In the genomic region with DNA sequence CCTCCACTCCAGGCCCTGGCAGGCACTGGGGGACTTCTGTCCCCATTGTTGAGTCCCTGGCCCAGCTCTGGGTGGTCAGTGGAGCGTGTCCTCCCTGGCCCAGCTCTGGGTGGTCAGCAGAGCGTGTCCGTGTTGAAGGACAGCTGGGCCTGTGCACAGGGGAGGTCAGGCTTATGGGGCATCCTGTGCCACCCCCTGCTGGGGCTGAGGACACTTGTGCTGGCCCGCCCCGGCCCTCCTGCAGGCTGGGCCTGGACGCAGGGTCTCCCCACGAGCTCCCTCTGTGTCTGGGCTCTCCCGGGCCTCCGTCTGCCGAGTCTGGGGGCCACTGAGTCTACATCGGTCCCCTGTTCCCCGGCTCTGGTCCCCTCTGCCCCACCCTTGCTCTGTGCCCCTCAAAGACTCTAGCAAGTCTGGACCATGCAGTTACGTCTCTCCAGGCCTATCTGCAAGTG, we compare ENCODE assay signal across 3 cellular contexts.
TF ChIP-seq lines count a peak whose summit lies in the region.

No MANE protein-coding gene starts in this region.

TF ChIP-seq in SK-N-SH, 30 proteins besides CTCF, POLR2A, EP300 and RAD21:
- TF ChIP-seq GABPA (IDR thresholded peaks at IDR 0.05; ENCODE audit: low read depth) = no peak
- TF ChIP-seq ELF1 (IDR thresholded peaks at IDR 0.05) = no peak

TF ChIP-seq in SK-N-SH treated with all-trans-retinoic acid at 6 μM for 48 hours, 23 proteins besides CTCF, POLR2A, EP300 and RAD21:
- TF ChIP-seq, protein P1, sequence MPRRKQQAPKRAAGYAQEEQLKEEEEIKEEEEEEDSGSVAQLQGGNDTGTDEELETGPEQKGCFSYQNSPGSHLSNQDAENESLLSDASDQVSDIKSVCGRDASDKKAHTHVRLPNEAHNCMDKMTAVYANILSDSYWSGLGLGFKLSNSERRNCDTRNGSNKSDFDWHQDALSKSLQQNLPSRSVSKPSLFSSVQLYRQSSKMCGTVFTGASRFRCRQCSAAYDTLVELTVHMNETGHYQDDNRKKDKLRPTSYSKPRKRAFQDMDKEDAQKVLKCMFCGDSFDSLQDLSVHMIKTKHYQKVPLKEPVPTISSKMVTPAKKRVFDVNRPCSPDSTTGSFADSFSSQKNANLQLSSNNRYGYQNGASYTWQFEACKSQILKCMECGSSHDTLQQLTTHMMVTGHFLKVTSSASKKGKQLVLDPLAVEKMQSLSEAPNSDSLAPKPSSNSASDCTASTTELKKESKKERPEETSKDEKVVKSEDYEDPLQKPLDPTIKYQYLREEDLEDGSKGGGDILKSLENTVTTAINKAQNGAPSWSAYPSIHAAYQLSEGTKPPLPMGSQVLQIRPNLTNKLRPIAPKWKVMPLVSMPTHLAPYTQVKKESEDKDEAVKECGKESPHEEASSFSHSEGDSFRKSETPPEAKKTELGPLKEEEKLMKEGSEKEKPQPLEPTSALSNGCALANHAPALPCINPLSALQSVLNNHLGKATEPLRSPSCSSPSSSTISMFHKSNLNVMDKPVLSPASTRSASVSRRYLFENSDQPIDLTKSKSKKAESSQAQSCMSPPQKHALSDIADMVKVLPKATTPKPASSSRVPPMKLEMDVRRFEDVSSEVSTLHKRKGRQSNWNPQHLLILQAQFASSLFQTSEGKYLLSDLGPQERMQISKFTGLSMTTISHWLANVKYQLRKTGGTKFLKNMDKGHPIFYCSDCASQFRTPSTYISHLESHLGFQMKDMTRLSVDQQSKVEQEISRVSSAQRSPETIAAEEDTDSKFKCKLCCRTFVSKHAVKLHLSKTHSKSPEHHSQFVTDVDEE (CRISPR knock-in tag; IDR thresholded peaks at IDR 0.05) = no peak
- TF ChIP-seq, protein P2, sequence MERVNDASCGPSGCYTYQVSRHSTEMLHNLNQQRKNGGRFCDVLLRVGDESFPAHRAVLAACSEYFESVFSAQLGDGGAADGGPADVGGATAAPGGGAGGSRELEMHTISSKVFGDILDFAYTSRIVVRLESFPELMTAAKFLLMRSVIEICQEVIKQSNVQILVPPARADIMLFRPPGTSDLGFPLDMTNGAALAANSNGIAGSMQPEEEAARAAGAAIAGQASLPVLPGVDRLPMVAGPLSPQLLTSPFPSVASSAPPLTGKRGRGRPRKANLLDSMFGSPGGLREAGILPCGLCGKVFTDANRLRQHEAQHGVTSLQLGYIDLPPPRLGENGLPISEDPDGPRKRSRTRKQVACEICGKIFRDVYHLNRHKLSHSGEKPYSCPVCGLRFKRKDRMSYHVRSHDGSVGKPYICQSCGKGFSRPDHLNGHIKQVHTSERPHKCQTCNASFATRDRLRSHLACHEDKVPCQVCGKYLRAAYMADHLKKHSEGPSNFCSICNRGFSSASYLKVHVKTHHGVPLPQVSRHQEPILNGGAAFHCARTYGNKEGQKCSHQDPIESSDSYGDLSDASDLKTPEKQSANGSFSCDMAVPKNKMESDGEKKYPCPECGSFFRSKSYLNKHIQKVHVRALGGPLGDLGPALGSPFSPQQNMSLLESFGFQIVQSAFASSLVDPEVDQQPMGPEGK (CRISPR knock-in tag; IDR thresholded peaks at IDR 0.05; ENCODE audit: borderline replicate concordance) = no peak
- no peak for TF ChIP-seq SNAI2 (CRISPR knock-in tag; IDR thresholded peaks at IDR 0.05)
- no peak for TF ChIP-seq TCF4 (CRISPR knock-in tag; IDR thresholded peaks at IDR 0.05; ENCODE audit: borderline replicate concordance)
- no peak for TF ChIP-seq BACH2 (CRISPR knock-in tag; IDR thresholded peaks at IDR 0.05; ENCODE audit: borderline replicate concordance)
- TF ChIP-seq ZFP3 (CRISPR knock-in tag; IDR thresholded peaks at IDR 0.05) = no peak
- no peak for TF ChIP-seq ZNF8 (CRISPR knock-in tag; IDR thresholded peaks at IDR 0.05)
- TF ChIP-seq ZC3H10 (CRISPR knock-in tag; IDR thresholded peaks at IDR 0.05) = no peak
- TF ChIP-seq CSDC2 (CRISPR knock-in tag; IDR thresholded peaks at IDR 0.05) = no peak
- TF ChIP-seq ZNF565 (CRISPR knock-in tag; conservative IDR thresholded peaks at IDR 0.05; ENCODE audit: low read depth) = no peak
- TF ChIP-seq, protein P3, sequence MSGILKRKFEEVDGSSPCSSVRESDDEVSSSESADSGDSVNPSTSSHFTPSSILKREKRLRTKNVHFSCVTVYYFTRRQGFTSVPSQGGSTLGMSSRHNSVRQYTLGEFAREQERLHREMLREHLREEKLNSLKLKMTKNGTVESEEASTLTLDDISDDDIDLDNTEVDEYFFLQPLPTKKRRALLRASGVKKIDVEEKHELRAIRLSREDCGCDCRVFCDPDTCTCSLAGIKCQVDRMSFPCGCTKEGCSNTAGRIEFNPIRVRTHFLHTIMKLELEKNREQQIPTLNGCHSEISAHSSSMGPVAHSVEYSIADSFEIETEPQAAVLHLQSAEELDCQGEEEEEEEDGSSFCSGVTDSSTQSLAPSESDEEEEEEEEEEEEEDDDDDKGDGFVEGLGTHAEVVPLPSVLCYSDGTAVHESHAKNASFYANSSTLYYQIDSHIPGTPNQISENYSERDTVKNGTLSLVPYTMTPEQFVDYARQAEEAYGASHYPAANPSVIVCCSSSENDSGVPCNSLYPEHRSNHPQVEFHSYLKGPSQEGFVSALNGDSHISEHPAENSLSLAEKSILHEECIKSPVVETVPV (CRISPR knock-in tag; IDR thresholded peaks at IDR 0.05) = no peak

TF ChIP-seq in HepG2, 621 proteins besides CTCF, POLR2A, EP300 and RAD21:
- TF ChIP-seq ZNF850 (CRISPR knock-in tag; conservative IDR thresholded peaks at IDR 0.05) = no peak
- no peak for TF ChIP-seq ZFY (CRISPR knock-in tag; IDR thresholded peaks at IDR 0.05)
- TF ChIP-seq, protein P4, sequence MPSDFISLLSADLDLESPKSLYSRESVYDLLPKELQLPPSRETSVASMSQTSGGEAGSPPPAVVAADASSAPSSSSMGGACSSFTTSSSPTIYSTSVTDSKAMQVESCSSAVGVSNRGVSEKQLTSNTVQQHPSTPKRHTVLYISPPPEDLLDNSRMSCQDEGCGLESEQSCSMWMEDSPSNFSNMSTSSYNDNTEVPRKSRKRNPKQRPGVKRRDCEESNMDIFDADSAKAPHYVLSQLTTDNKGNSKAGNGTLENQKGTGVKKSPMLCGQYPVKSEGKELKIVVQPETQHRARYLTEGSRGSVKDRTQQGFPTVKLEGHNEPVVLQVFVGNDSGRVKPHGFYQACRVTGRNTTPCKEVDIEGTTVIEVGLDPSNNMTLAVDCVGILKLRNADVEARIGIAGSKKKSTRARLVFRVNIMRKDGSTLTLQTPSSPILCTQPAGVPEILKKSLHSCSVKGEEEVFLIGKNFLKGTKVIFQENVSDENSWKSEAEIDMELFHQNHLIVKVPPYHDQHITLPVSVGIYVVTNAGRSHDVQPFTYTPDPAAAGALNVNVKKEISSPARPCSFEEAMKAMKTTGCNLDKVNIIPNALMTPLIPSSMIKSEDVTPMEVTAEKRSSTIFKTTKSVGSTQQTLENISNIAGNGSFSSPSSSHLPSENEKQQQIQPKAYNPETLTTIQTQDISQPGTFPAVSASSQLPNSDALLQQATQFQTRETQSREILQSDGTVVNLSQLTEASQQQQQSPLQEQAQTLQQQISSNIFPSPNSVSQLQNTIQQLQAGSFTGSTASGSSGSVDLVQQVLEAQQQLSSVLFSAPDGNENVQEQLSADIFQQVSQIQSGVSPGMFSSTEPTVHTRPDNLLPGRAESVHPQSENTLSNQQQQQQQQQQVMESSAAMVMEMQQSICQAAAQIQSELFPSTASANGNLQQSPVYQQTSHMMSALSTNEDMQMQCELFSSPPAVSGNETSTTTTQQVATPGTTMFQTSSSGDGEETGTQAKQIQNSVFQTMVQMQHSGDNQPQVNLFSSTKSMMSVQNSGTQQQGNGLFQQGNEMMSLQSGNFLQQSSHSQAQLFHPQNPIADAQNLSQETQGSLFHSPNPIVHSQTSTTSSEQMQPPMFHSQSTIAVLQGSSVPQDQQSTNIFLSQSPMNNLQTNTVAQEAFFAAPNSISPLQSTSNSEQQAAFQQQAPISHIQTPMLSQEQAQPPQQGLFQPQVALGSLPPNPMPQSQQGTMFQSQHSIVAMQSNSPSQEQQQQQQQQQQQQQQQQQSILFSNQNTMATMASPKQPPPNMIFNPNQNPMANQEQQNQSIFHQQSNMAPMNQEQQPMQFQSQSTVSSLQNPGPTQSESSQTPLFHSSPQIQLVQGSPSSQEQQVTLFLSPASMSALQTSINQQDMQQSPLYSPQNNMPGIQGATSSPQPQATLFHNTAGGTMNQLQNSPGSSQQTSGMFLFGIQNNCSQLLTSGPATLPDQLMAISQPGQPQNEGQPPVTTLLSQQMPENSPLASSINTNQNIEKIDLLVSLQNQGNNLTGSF (CRISPR knock-in tag; IDR thresholded peaks at IDR 0.05) = no peak
- no peak for TF ChIP-seq ZBTB7A (CRISPR knock-in tag; IDR thresholded peaks at IDR 0.05)
- TF ChIP-seq, protein P5, sequence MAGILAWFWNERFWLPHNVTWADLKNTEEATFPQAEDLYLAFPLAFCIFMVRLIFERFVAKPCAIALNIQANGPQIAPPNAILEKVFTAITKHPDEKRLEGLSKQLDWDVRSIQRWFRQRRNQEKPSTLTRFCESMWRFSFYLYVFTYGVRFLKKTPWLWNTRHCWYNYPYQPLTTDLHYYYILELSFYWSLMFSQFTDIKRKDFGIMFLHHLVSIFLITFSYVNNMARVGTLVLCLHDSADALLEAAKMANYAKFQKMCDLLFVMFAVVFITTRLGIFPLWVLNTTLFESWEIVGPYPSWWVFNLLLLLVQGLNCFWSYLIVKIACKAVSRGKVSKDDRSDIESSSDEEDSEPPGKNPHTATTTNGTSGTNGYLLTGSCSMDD (CRISPR knock-in tag; IDR thresholded peaks at IDR 0.05) = no peak
- TF ChIP-seq SOX13 (IDR thresholded peaks at IDR 0.05) = no peak
- no peak for TF ChIP-seq SOX13 (CRISPR knock-in tag; conservative IDR thresholded peaks at IDR 0.05 in 1 of 2, IDR thresholded peaks at IDR 0.05 in 1 of 2)
- TF ChIP-seq IKZF4 (CRISPR knock-in tag; IDR thresholded peaks at IDR 0.05; ENCODE audit: borderline replicate concordance, low read depth, not compliant biosample characterization) = no peak
